Comparison of ENCODE assay signal across 23 cellular contexts in genomic region chr20:12383770-12384304, GRCh38.
DNase-seq lines count a peak whose midpoint lies in the region; ATAC-seq, FAIRE-seq and TF ChIP-seq lines count a peak whose summit lies in the region.
"Had no signal": no experiment of that assay in that cellular context is flagged by ENCODE, and none has a peak within 500 bp of the region (broad histone marks: within the 10 kb centered on the region; RNA-seq: fewer than 3 reads in every experiment).

No MANE protein-coding gene starts in this region.

- peak; percentile 5 to 8 for DNase-seq in NOMO-1 (lab: John Stamatoyannopoulos, UW; ENCODE audit: unreplicated experiment in 2 of 2)
- DNase-seq in NOMO-1 treated with dmso at 0.1 percent for 144 hours (lab: John Stamatoyannopoulos, UW; ENCODE audit: unreplicated experiment), result no peak
- peak; percentile 20 for DNase-seq in bronchial epithelial cell (ENCODE audit: low read depth)
- peak; percentile 11 for DNase-seq in iris pigment epithelial cell (ENCODE audit: low read depth)
- no peak for DNase-seq in uterus
- DNase-seq in prostate gland (ENCODE audit: low spot score), result no peak
- no peak for DNase-seq in HEK293T (ENCODE audit: extremely low spot score)
- DNase-seq: activated CD4-positive, alpha-beta T cell treated with anti-CD3 and anti-CD28 coated beads, Interleukin-2, amount 50 U/mL, for 48 hours; activated gamma-delta T cell; activated naive CD8-positive, alpha-beta T cell treated with anti-CD3 and anti-CD28 coated beads, Interleukin-2, amount 50 U/mL, for 24 hours; brain microvascular endothelial cell; DND-41; head of caudate nucleus; left colon; naive thymus-derived CD8-positive, alpha-beta T cell; NCI-H1105; NCI-H2029; stimulated activated CD4-positive, alpha-beta T cell treated with anti-CD3 and anti-CD28 coated beads, Interleukin-1b, Interleukin-23, amount 100 ng/mL, for 48 hours; testis had no signal

- H3K4me1 ChIP-seq in uterus (no peaks in the 10 kb centered on the region), prostate gland (replicated peaks) (no peaks in the 10 kb centered on the region)
- H3K4me1 ChIP-seq: testis had no signal

- H3K27ac ChIP-seq in uterus (peak overlapping the region; percentile 46 to 61), prostate gland (no peak overlapping the region)
- H3K27ac ChIP-seq: 22Rv1, brain microvascular endothelial cell had no signal

- no peak for ATAC-seq in GM21360 (IDR thresholded peaks at IDR 0.05; ENCODE audit: unreplicated experiment)
- ATAC-seq: activated naive CD8-positive, alpha-beta T cell treated with anti-CD3 and anti-CD28 coated beads, Interleukin-2, amount 50 U/mL, for 24 hours; left colon; naive thymus-derived CD8-positive, alpha-beta T cell; stimulated activated effector memory CD8-positive, alpha-beta T cell treated with anti-CD3 and anti-CD28 coated beads, Interleukin-12 subunit alpha, Interleukin-12 subunit beta, amount 100 ng/mL, for 72 hours had no signal

- WGBS in prostate gland, result 40% methylated on average over 3 of the region's 3 CpGs

- intact Hi-C loops in uterus (cut with DNase I; ENCODE audit: low total_unique reads) (no loop called here), prostate gland (cut with DNase I) (no loop called here)

- H3K4me3 ChIP-seq in bronchial epithelial cell (ENCODE audit: low read depth, low read length) (no peak overlapping the region), uterus (no peak overlapping the region), prostate gland (no peak overlapping the region)
- H3K4me3 ChIP-seq: testis had no signal

- no peak for TF ChIP-seq CTCF in bronchial epithelial cell (IDR thresholded peaks at IDR 0.05; ENCODE audit: insufficient read depth, low read length, severe bottlenecking)
- TF ChIP-seq CTCF in uterus (IDR thresholded peaks at IDR 0.05), result no peak
- no peak for TF ChIP-seq CTCF in prostate gland (IDR thresholded peaks at IDR 0.05)

- POLR2A ChIA-PET in HEK293T (lab: Yijun Ruan, JAX), result no interaction called here

- TF ChIP-seq POLR2A in uterus (IDR thresholded peaks at IDR 0.05), result no peak
- no peak for TF ChIP-seq POLR2A in prostate gland (IDR thresholded peaks at IDR 0.05)

- no peaks in the 10 kb centered on the region for H3K9me3 ChIP-seq in uterus
- no peaks in the 10 kb centered on the region for H3K9me3 ChIP-seq in prostate gland
- H3K9me3 ChIP-seq: testis had no signal

- CTCF ChIA-PET in HEK293T (lab: Yijun Ruan, JAX), result no interaction called here

- H3K27me3 ChIP-seq in bronchial epithelial cell (ENCODE audit: control insufficient read depth, insufficient read depth, low read length) (no peaks in the 10 kb centered on the region), uterus (no peaks in the 10 kb centered on the region), prostate gland (replicated peaks; ENCODE audit: insufficient read depth) (no peaks in the 10 kb centered on the region)
- H3K27me3 ChIP-seq: brain microvascular endothelial cell, testis had no signal

- H3K36me3 ChIP-seq in bronchial epithelial cell (ENCODE audit: control insufficient read depth, insufficient read depth, low read length) (no peaks in the 10 kb centered on the region), uterus (no peaks in the 10 kb centered on the region), prostate gland (no peaks in the 10 kb centered on the region)
- H3K36me3 ChIP-seq: brain microvascular endothelial cell had no signal

- no peak for FAIRE-seq in bronchial epithelial cell (lab: Jason Lieb, UNC)
- FAIRE-seq: GM12891 had no signal

TF ChIP-seq in HEK293T, 16 proteins besides CTCF, POLR2A, EP300 and RAD21:
- TF ChIP-seq NFRKB (IDR thresholded peaks at IDR 0.05) (no peak), PKNOX1 (IDR thresholded peaks at IDR 0.05) (no peak), ARNT (IDR thresholded peaks at IDR 0.05) (no peak), LEF1 (IDR thresholded peaks at IDR 0.05; ENCODE audit: borderline replicate concordance) (no peak), CTBP1 (IDR thresholded peaks at IDR 0.05; ENCODE audit: borderline replicate concordance) (no peak), TARDBP (IDR thresholded peaks at IDR 0.05) (no peak), L3MBTL2 (conservative IDR thresholded peaks at IDR 0.05) (no peak), SUZ12 (IDR thresholded peaks at IDR 0.05) (no peak), HDGF (IDR thresholded peaks at IDR 0.05; ENCODE audit: borderline replicate concordance) (no peak), ELF4 (IDR thresholded peaks at IDR 0.05) (no peak), FOXM1 (IDR thresholded peaks at IDR 0.05; ENCODE audit: borderline replicate concordance) (no peak), BHLHE40 (IDR thresholded peaks at IDR 0.05; ENCODE audit: borderline replicate concordance) (no peak), ZNF384 (IDR thresholded peaks at IDR 0.05) (no peak)

Comparison
In these comparisons a context has a peak if more than half of its experiments do, and no peak if none do; other contexts are left out.
1. DNase-seq: peak in NOMO-1 (2 of 2), bronchial epithelial cell (single experiment) and iris pigment epithelial cell (single experiment); none in NOMO-1 treated with dmso at 0.1 percent for 144 hours (single experiment), uterus (0 of 2), prostate gland (single experiment) and HEK293T (single experiment).
2. H3K27ac ChIP-seq: peak in uterus (2 of 2); none in prostate gland (0 of 2).